1 cellular context compared by ENCODE assay signal in the genomic region with DNA sequence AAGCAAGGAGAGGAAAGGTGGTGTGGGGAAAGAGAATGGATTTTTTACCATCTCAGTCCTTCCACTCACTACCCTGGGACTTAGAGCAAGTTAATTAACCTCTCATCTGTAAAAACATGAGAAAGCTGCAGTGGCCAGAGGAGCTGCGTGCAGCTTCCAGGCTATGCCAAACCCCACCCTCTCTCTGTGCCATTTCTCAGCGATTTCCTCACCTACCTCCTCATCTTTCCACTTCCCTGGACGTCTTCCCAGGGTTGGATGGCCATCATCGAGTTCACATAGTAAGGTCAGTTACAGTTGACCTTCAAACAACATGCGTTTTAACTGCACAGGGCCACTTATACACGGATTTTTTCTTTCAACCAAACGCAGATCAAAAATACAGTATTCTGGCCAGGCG.
TF ChIP-seq lines count a peak whose summit lies in the region.

No MANE protein-coding gene starts in this region.

TF ChIP-seq in GM23338, 12 proteins besides CTCF, POLR2A, EP300 and RAD21 (continued from another document):
- TF ChIP-seq ETS1 (IDR thresholded peaks at IDR 0.05) (no peak), STAT1 (IDR thresholded peaks at IDR 0.05; ENCODE audit: unreplicated experiment) (no peak), NANOG (IDR thresholded peaks at IDR 0.05; ENCODE audit: borderline replicate concordance) (no peak), ZNF331 (CRISPR knock-in tag; IDR thresholded peaks at IDR 0.05; ENCODE audit: low read depth) (no peak), ZNF114 (CRISPR knock-in tag; IDR thresholded peaks at IDR 0.05) (no peak), EZH2phosphoT487 (IDR thresholded peaks at IDR 0.05; ENCODE audit: unreplicated experiment) (no peak), EZH2 (IDR thresholded peaks at IDR 0.05; ENCODE audit: low read depth, unreplicated experiment) (no peak)
- TF ChIP-seq, protein P1, sequence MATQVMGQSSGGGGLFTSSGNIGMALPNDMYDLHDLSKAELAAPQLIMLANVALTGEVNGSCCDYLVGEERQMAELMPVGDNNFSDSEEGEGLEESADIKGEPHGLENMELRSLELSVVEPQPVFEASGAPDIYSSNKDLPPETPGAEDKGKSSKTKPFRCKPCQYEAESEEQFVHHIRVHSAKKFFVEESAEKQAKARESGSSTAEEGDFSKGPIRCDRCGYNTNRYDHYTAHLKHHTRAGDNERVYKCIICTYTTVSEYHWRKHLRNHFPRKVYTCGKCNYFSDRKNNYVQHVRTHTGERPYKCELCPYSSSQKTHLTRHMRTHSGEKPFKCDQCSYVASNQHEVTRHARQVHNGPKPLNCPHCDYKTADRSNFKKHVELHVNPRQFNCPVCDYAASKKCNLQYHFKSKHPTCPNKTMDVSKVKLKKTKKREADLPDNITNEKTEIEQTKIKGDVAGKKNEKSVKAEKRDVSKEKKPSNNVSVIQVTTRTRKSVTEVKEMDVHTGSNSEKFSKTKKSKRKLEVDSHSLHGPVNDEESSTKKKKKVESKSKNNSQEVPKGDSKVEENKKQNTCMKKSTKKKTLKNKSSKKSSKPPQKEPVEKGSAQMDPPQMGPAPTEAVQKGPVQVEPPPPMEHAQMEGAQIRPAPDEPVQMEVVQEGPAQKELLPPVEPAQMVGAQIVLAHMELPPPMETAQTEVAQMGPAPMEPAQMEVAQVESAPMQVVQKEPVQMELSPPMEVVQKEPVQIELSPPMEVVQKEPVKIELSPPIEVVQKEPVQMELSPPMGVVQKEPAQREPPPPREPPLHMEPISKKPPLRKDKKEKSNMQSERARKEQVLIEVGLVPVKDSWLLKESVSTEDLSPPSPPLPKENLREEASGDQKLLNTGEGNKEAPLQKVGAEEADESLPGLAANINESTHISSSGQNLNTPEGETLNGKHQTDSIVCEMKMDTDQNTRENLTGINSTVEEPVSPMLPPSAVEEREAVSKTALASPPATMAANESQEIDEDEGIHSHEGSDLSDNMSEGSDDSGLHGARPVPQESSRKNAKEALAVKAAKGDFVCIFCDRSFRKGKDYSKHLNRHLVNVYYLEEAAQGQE (IDR thresholded peaks at IDR 0.05; ENCODE audit: unreplicated experiment), result no peak
- TF ChIP-seq, protein P2, sequence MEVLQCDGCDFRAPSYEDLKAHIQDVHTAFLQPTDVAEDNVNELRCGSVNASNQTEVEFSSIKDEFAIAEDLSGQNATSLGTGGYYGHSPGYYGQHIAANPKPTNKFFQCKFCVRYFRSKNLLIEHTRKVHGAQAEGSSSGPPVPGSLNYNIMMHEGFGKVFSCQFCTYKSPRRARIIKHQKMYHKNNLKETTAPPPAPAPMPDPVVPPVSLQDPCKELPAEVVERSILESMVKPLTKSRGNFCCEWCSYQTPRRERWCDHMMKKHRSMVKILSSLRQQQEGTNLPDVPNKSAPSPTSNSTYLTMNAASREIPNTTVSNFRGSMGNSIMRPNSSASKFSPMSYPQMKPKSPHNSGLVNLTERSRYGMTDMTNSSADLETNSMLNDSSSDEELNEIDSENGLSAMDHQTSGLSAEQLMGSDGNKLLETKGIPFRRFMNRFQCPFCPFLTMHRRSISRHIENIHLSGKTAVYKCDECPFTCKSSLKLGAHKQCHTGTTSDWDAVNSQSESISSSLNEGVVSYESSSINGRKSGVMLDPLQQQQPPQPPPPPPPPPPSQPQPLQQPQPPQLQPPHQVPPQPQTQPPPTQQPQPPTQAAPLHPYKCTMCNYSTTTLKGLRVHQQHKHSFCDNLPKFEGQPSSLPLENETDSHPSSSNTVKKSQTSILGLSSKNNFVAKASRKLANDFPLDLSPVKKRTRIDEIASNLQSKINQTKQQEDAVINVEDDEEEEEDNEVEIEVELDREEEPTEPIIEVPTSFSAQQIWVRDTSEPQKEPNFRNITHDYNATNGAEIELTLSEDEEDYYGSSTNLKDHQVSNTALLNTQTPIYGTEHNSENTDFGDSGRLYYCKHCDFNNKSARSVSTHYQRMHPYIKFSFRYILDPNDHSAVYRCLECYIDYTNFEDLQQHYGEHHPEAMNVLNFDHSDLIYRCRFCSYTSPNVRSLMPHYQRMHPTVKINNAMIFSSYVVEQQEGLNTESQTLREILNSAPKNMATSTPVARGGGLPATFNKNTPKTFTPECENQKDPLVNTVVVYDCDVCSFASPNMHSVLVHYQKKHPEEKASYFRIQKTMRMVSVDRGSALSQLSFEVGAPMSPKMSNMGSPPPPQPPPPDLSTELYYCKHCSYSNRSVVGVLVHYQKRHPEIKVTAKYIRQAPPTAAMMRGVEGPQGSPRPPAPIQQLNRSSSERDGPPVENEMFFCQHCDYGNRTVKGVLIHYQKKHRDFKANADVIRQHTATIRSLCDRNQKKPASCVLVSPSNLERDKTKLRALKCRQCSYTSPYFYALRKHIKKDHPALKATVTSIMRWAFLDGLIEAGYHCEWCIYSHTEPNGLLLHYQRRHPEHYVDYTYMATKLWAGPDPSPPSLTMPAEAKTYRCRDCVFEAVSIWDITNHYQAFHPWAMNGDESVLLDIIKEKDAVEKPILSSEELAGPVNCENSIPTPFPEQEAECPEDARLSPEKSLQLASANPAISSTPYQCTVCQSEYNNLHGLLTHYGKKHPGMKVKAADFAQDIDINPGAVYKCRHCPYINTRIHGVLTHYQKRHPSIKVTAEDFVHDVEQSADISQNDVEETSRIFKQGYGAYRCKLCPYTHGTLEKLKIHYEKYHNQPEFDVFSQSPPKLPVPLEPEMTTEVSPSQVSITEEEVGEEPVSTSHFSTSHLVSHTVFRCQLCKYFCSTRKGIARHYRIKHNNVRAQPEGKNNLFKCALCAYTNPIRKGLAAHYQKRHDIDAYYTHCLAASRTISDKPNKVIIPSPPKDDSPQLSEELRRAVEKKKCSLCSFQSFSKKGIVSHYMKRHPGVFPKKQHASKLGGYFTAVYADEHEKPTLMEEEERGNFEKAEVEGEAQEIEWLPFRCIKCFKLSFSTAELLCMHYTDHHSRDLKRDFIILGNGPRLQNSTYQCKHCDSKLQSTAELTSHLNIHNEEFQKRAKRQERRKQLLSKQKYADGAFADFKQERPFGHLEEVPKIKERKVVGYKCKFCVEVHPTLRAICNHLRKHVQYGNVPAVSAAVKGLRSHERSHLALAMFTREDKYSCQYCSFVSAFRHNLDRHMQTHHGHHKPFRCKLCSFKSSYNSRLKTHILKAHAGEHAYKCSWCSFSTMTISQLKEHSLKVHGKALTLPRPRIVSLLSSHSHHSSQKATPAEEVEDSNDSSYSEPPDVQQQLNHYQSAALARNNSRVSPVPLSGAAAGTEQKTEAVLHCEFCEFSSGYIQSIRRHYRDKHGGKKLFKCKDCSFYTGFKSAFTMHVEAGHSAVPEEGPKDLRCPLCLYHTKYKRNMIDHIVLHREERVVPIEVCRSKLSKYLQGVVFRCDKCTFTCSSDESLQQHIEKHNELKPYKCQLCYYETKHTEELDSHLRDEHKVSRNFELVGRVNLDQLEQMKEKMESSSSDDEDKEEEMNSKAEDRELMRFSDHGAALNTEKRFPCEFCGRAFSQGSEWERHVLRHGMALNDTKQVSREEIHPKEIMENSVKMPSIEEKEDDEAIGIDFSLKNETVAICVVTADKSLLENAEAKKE (CRISPR knock-in tag; IDR thresholded peaks at IDR 0.05), result no peak
